Comparison of ENCODE assay signal across 1 cellular context in genomic region chr21:26125433-26126167, GRCh38.
TF ChIP-seq lines count a peak whose summit lies in the region.

No MANE protein-coding gene starts in this region.

TF ChIP-seq in GM23338, 12 proteins besides CTCF, POLR2A, EP300 and RAD21 (continued from another document):
- no peak for TF ChIP-seq REST (IDR thresholded peaks at IDR 0.05; ENCODE audit: unreplicated experiment)
- no peak for TF ChIP-seq STAT1 (IDR thresholded peaks at IDR 0.05; ENCODE audit: unreplicated experiment)
- no peak for TF ChIP-seq ZNF114 (CRISPR knock-in tag; IDR thresholded peaks at IDR 0.05)
- TF ChIP-seq ETS1 (IDR thresholded peaks at IDR 0.05), result no peak
- no peak for TF ChIP-seq ZNF462 (CRISPR knock-in tag; IDR thresholded peaks at IDR 0.05)
- no peak for TF ChIP-seq EZH2 (IDR thresholded peaks at IDR 0.05; ENCODE audit: low read depth, unreplicated experiment)
- no peak for TF ChIP-seq NANOG (IDR thresholded peaks at IDR 0.05; ENCODE audit: borderline replicate concordance)
- TF ChIP-seq JUNB (IDR thresholded peaks at IDR 0.05; ENCODE audit: unreplicated experiment), result no peak
- no peak for TF ChIP-seq POLR2AphosphoS5 (IDR thresholded peaks at IDR 0.05; ENCODE audit: low read depth)
- no peak for TF ChIP-seq CREB1 (CRISPR knock-in tag; IDR thresholded peaks at IDR 0.05; ENCODE audit: low read depth)
